In genomic region chr19:31258211-31259052, GRCh38 we compare ENCODE assay signal across 15 cellular contexts.
"Had no signal": no experiment of that assay in that cellular context is flagged by ENCODE, and none has a peak within 500 bp of the region (broad histone marks: within the 10 kb centered on the region; RNA-seq: fewer than 3 reads in every experiment).

No MANE protein-coding gene starts in this region.

- DNase-seq: activated CD4-positive, alpha-beta T cell treated with anti-CD3 and anti-CD28 coated beads, Interleukin-2, amount 50 U/mL, for 4 hours; activated gamma-delta T cell treated with Interleukin-2 at 50 U/mL for 16 hours; activated naive CD8-positive, alpha-beta T cell treated with anti-CD3 and anti-CD28 coated beads, Interleukin-2, amount 10 ng/mL, durations not matched to agents 7 days and 5 days; activated T-cell treated with anti-CD3 and anti-CD28 coated beads, Interleukin-2, amount 50 U/mL, for 72 hours; anterior cingulate cortex; cerebellar nuclear complex; foreskin fibroblast; glutamatergic neuron; lower lobe of right lung; ovary; stimulated activated CD4-positive, alpha-beta T cell treated with anti-CD3 and anti-CD28 coated beads, Interleukin-15, amount 100 ng/mL, for 24 hours; stimulated activated CD4-positive, alpha-beta T cell treated with anti-CD3 and anti-CD28 coated beads, Interleukin-4, amount 100 ng/mL, for 24 hours; uterus had no signal

- H3K4me1 ChIP-seq: uterus had no signal

- ATAC-seq: activated CD4-positive, CD25-positive, alpha-beta regulatory T cell treated with anti-CD3 and anti-CD28 coated beads, Interleukin-2, amount 50 U/mL, for 24 hours; activated T-cell treated with anti-CD3 and anti-CD28 coated beads, Interleukin-2, amount 50 U/mL, for 72 hours; esophagus mucosa; lower lobe of right lung had no signal

- H3K27ac ChIP-seq: lower lobe of right lung, ovary, uterus had no signal

- H3K36me3 ChIP-seq: lower lobe of right lung, ovary, uterus had no signal

- H3K9me3 ChIP-seq: lower lobe of right lung, ovary, uterus had no signal

- H3K4me3 ChIP-seq: lower lobe of right lung, ovary, uterus had no signal

- H3K27me3 ChIP-seq: ovary, uterus had no signal
